Comparison of ENCODE assay signal across 23 cellular contexts in genomic region chr2:208148803-208149202, GRCh38. TPM values are rescaled to one million over a fixed set of nuclear protein-coding genes. Genes with fewer than 3 reads are reported as not detected.
DNase-seq lines count a peak whose midpoint lies in the region; ATAC-seq and TF ChIP-seq lines count a peak whose summit lies in the region.
"Had no signal": no experiment of that assay in that cellular context is flagged by ENCODE, and none has a peak within 500 bp of the region (broad histone marks: within the 10 kb centered on the region; RNA-seq: fewer than 3 reads in every experiment).

No MANE protein-coding gene starts in this region.

- H3K36me3 ChIP-seq in Caco-2 (ENCODE audit: control insufficient read depth, insufficient read depth, low read length) (no peaks in the 10 kb centered on the region), Loucy (ENCODE audit: insufficient read depth, low read length) (no peaks in the 10 kb centered on the region), osteoblast (ENCODE audit: insufficient read depth, low read length) (no peaks in the 10 kb centered on the region), MG63 (no peaks in the 10 kb centered on the region)
- H3K36me3 ChIP-seq: HAP-1, spleen had no signal

- H3K79me2 ChIP-seq in Loucy (ENCODE audit: insufficient read depth, low read length) (no peaks in the 10 kb centered on the region), osteoblast (ENCODE audit: insufficient read depth, low read length) (no peaks in the 10 kb centered on the region)

- H3K27ac Mint-ChIP-seq in Caco-2 (ENCODE audit: unreplicated experiment): no peak overlapping the region
- H3K27ac Mint-ChIP-seq: immature natural killer cell had no signal

- no TSS peak for BruUV-seq in Caco-2 (replicated peaks; lab: Mats Ljungman, UMichigan)

- H4K20me1 ChIP-seq in Loucy (ENCODE audit: insufficient read depth, low read length, poor library complexity, severe bottlenecking) (no peaks in the 10 kb centered on the region), osteoblast (ENCODE audit: insufficient read depth, low read length) (no peaks in the 10 kb centered on the region)

- H3K4me3 Mint-ChIP-seq in Caco-2 (ENCODE audit: unreplicated experiment): no peak overlapping the region
- H3K4me3 Mint-ChIP-seq: immature natural killer cell had no signal

- no peak overlapping the region for H2AFZ ChIP-seq in Loucy (ENCODE audit: low read length)
- H2AFZ ChIP-seq in osteoblast (ENCODE audit: low read length): no peak overlapping the region

- POLR2A ChIA-PET in Caco-2 (lab: Charles Lee): no interaction called here

- no peaks in the 10 kb centered on the region for H3F3A ChIP-seq in Loucy (ENCODE audit: low read depth)

- H3K9me3 Mint-ChIP-seq in Caco-2 (ENCODE audit: unreplicated experiment): peaks cover 10% of the 10 kb centered on the region

- TF ChIP-seq CTCF in Caco-2 (IDR thresholded peaks at IDR 0.05; ENCODE audit: insufficient read depth in 1 of 2, low read depth in 1 of 2, low read length in 1 of 2, severe bottlenecking in 1 of 2, unreplicated experiment in 1 of 2): peak; percentile 41 to 68
- TF ChIP-seq CTCF in Loucy (conservative IDR thresholded peaks at IDR 0.05; ENCODE audit: low read length): peak; percentile 35
- peak; percentile 19 for TF ChIP-seq CTCF in fibroblast of mammary gland (conservative IDR thresholded peaks at IDR 0.05; ENCODE audit: control insufficient read depth, insufficient read depth, low read depth, low read length)
- peak; percentile 32 for TF ChIP-seq CTCF in osteoblast (IDR thresholded peaks at IDR 0.05; ENCODE audit: extremely low read depth, low read depth, low read length)

- H3K27me3 Mint-ChIP-seq in Caco-2 (ENCODE audit: insufficient read depth, unreplicated experiment): no peaks in the 10 kb centered on the region

- H3K27ac ChIP-seq in osteoblast (ENCODE audit: low read depth, low read length): no peak overlapping the region
- H3K27ac ChIP-seq: spleen, testis had no signal

- no peak for ATAC-seq in GM21619 (IDR thresholded peaks at IDR 0.05; ENCODE audit: unreplicated experiment)

- no peak overlapping the region for H3K4me2 ChIP-seq in Loucy (ENCODE audit: low read depth, low read length, poor library complexity, severe bottlenecking)
- no peak overlapping the region for H3K4me2 ChIP-seq in osteoblast (ENCODE audit: insufficient read depth, low read length)

- no peak for DNase-seq in Caco-2
- no peak for DNase-seq in fibroblast of mammary gland (ENCODE audit: low read depth)
- DNase-seq in osteoblast (ENCODE audit: insufficient read length, low spot score, missing footprints): no peak
- DNase-seq in RPMI8226: no peak
- no peak for DNase-seq in MG63
- DNase-seq: activated CD4-positive, alpha-beta T cell treated with anti-CD3 and anti-CD28 coated beads for 1 hour; amniotic stem cell; cerebellar nuclear complex; DMS79; immature natural killer cell; Karpas-422; NCI-H1105 treated with DMSO at 0.1 percent for 48 hours; NCI-H2171 treated with DMSO at 0.1 percent for 48 hours; posterior cingulate gyrus; SHP77 treated with DMSO at 0.1 percent for 48 hours; spleen; testis had no signal

- no peaks in the 10 kb centered on the region for H3K9me2 ChIP-seq in Loucy (replicated peaks; ENCODE audit: low read depth, low read length)

- no peaks in the 10 kb centered on the region for H3K36me3 Mint-ChIP-seq in Caco-2 (ENCODE audit: insufficient read depth, unreplicated experiment)

- H3K27me3 ChIP-seq in Caco-2 (replicated peaks; ENCODE audit: control insufficient read depth, insufficient read depth, low read length) (no peaks in the 10 kb centered on the region), Loucy (ENCODE audit: insufficient read depth, low read length, poor library complexity, severe bottlenecking) (no peaks in the 10 kb centered on the region), osteoblast (ENCODE audit: insufficient read depth, low read length) (no peaks in the 10 kb centered on the region), MG63 (no peaks in the 10 kb centered on the region)
- H3K27me3 ChIP-seq: spleen, testis had no signal

- H3K9me3 ChIP-seq in Caco-2 (no peaks in the 10 kb centered on the region), Loucy (ENCODE audit: insufficient read depth, low read depth, low read length) (peaks cover 5% of the 10 kb centered on the region; the same call in 1 of the 2 replicates), osteoblast (ENCODE audit: low read depth, low read length) (no peaks in the 10 kb centered on the region), MG63 (no peaks in the 10 kb centered on the region)
- H3K9me3 ChIP-seq: HAP-1, testis had no signal

- H3K4me1 ChIP-seq in Caco-2 (no peaks in the 10 kb centered on the region), Loucy (ENCODE audit: insufficient read depth, low read length, poor library complexity, severe bottlenecking) (no peaks in the 10 kb centered on the region), osteoblast (ENCODE audit: insufficient read depth, low read length) (no peaks in the 10 kb centered on the region)
- H3K4me1 ChIP-seq: HAP-1, spleen, testis had no signal

- H3K4me3 ChIP-seq in Caco-2 (ENCODE audit: low read depth, low read length) (no peak overlapping the region), Loucy (ENCODE audit: low read length, poor library complexity, severe bottlenecking) (no peak overlapping the region), fibroblast of mammary gland (ENCODE audit: control insufficient read depth, low read depth, low read length) (no peak overlapping the region), osteoblast (ENCODE audit: insufficient read depth, low read length) (no peak overlapping the region), MG63 (no peak overlapping the region)
- H3K4me3 ChIP-seq: HAP-1, lung, spleen, testis had no signal

- H3K9ac ChIP-seq in Loucy (ENCODE audit: low read depth, low read length, poor library complexity, severe bottlenecking): no peak overlapping the region

- intact Hi-C loops in Caco-2 (cut with micrococcal nuclease; ENCODE audit: unreplicated experiment): no loop called here

- peaks cover 7% of the 10 kb centered on the region for H3K4me1 Mint-ChIP-seq in Caco-2 (ENCODE audit: low read depth, unreplicated experiment)
- H3K4me1 Mint-ChIP-seq: immature natural killer cell had no signal

- CTCF ChIA-PET in Caco-2 (lab: Charles Lee): interaction anchor here (1.2 kb wide), 1 partner anchor 47 kb away, joined by 4 read pairs; no protein-coding TSS in a partner anchor

RNA-seq across cellular contexts. Expression of gene CRYGB, which starts 2.8 kb away (rescaled TPM):
- total RNA-seq in Caco-2 (2022) (not detected in 2 replicates), osteoblast (not detected in 2 replicates)
- not detected in 2 replicates for total RNA-seq in MG63 (2014; rRNA removed; shearing (Covaris generic); ENCODE audit: low replicate concordance)
- total RNA-seq: glomerular endothelial cell, lung, myocyte, spleen had no signal

RNA-seq across cellular contexts. Expression of gene CRYGA, which starts 14.6 kb away (rescaled TPM):
- not detected in 2 replicates for total RNA-seq in Caco-2 (2022)
- not detected in 2 replicates for total RNA-seq in osteoblast
- not detected in 2 replicates for total RNA-seq in MG63 (2014; rRNA removed; shearing (Covaris generic); ENCODE audit: low replicate concordance)
- total RNA-seq: glomerular endothelial cell, lung, myocyte, spleen, testis had no signal

RNA-seq across cellular contexts. Expression of gene CRYGC, which starts 19.2 kb away (rescaled TPM):
- total RNA-seq in Caco-2 (2022) (not detected in 2 replicates), osteoblast (not detected in 2 replicates)
- not detected in 2 replicates for total RNA-seq in MG63 (2014; rRNA removed; shearing (Covaris generic); ENCODE audit: low replicate concordance)
- total RNA-seq: glomerular endothelial cell, lung, myocyte, spleen had no signal

RNA-seq across cellular contexts. Expression of gene CRYGD, which starts 24.5 kb away (rescaled TPM):
- total RNA-seq in Caco-2 (2022) (not detected in 2 replicates), osteoblast (not detected in 2 replicates)
- total RNA-seq in MG63 (2014; rRNA removed; shearing (Covaris generic); ENCODE audit: low replicate concordance): not detected in 2 replicates
- total RNA-seq: glomerular endothelial cell, lung, myocyte, spleen, testis had no signal

RNA-seq across cellular contexts. Expression of gene C2orf80, which starts 41.0 kb away (rescaled TPM):
- total RNA-seq in Caco-2 (2022) (not detected in 2 replicates), osteoblast (not detected in 2 replicates)
- total RNA-seq in MG63 (2014; rRNA removed; shearing (Covaris generic); ENCODE audit: low replicate concordance): not detected in 2 replicates
- total RNA-seq: glomerular endothelial cell, myocyte, spleen, testis had no signal
